In genomic region chr1:163824006-163824405, GRCh38 we compare ENCODE assay signal across 12 cellular contexts.
DNase-seq lines count a peak whose midpoint lies in the region; ATAC-seq and TF ChIP-seq lines count a peak whose summit lies in the region.
"Had no signal": no experiment of that assay in that cellular context is flagged by ENCODE, and none has a peak within 500 bp of the region (broad histone marks: within the 10 kb centered on the region; RNA-seq: fewer than 3 reads in every experiment).

No MANE protein-coding gene starts in this region.

- H3K27me3 ChIP-seq in right atrium auricular region (no peaks in the 10 kb centered on the region), uterus (no peaks in the 10 kb centered on the region)
- H3K27me3 ChIP-seq: neutrophil, tibial nerve had no signal

- H3K4me3 ChIP-seq in cardiac fibroblast (replicated peaks in 1 of 2; ENCODE audit: low read depth in 2 of 2, low read length in 2 of 2) (no peak overlapping the region), right atrium auricular region (no peak overlapping the region), uterus (no peak overlapping the region)
- H3K4me3 ChIP-seq: tibial nerve had no signal

- intact Hi-C loops in Right ventricle myocardium inferior (cut with DNase I), result no loop called here
- intact Hi-C loops in cardiac septum (cut with DNase I), result loop anchor here (10.0 kb wide), 1 partner anchor 961 kb away; no protein-coding TSS in a partner anchor
- intact Hi-C loops in uterus (cut with DNase I; ENCODE audit: low total_unique reads), result no loop called here

- H3K9me3 ChIP-seq in right atrium auricular region (peaks cover 0 to 7% of the 10 kb centered on the region in 2 donors), uterus (no peaks in the 10 kb centered on the region)
- H3K9me3 ChIP-seq: neutrophil, tibial nerve had no signal

- TF ChIP-seq CTCF in cardiac fibroblast (IDR thresholded peaks at IDR 0.05; ENCODE audit: low read depth, low read length) (no peak), right atrium auricular region (IDR thresholded peaks at IDR 0.05) (no peak), uterus (IDR thresholded peaks at IDR 0.05) (no peak)

- peak; percentile 65 for ATAC-seq in Right ventricle myocardium inferior
- ATAC-seq in HG03139 (IDR thresholded peaks at IDR 0.05; ENCODE audit: unreplicated experiment), result no peak

- no peaks in the 10 kb centered on the region for H3K36me3 ChIP-seq in right atrium auricular region
- H3K36me3 ChIP-seq in uterus, result no peaks in the 10 kb centered on the region
- H3K36me3 ChIP-seq: neutrophil, tibial nerve had no signal

- TF ChIP-seq POLR2A in uterus (IDR thresholded peaks at IDR 0.05), result no peak

- DNase-seq in Right ventricle myocardium inferior (ENCODE audit: missing footprints) (peak; percentile 71), cardiac septum (ENCODE audit: low spot score) (no peak), cardiac fibroblast (ENCODE audit: low read depth in 2 of 2) (peak; percentile 83 to 95), right atrium auricular region (ENCODE audit: low spot score) (peak; percentile 59), uterus (peak; percentile 28 to 40), iPS-NIHi11 (ENCODE audit: low spot score) (no peak)
- DNase-seq in activated T-cell treated with anti-CD3 and anti-CD28 coated beads, Interleukin-2, amount 50 U/mL, for 1 hour, result no peak
- DNase-seq: NCI-H1105 treated with DMSO at 0.1 percent for 48 hours, NCI-H526 had no signal

- peaks cover 0 to 8% of the 10 kb centered on the region in 2 donors for H3K4me1 ChIP-seq in right atrium auricular region
- no peaks in the 10 kb centered on the region for H3K4me1 ChIP-seq in uterus
- H3K4me1 ChIP-seq: tibial nerve had no signal

- peak overlapping the region in 1 of 2 donors; percentile 18 for H3K27ac ChIP-seq in right atrium auricular region
- H3K27ac ChIP-seq in uterus, result no peak overlapping the region
- H3K27ac ChIP-seq: neutrophil, tibial nerve had no signal

Comparison
In these comparisons a context has a peak if more than half of its experiments do, and no peak if none do; other contexts are left out.
1. DNase-seq: peak in Right ventricle myocardium inferior (single experiment), cardiac fibroblast (2 of 2), right atrium auricular region (single experiment) and uterus (2 of 2); none in cardiac septum (single experiment), iPS-NIHi11 (single experiment) and activated T-cell treated with anti-CD3 and anti-CD28 coated beads, Interleukin-2, amount 50 U/mL, for 1 hour (single experiment).